In the genomic region with DNA sequence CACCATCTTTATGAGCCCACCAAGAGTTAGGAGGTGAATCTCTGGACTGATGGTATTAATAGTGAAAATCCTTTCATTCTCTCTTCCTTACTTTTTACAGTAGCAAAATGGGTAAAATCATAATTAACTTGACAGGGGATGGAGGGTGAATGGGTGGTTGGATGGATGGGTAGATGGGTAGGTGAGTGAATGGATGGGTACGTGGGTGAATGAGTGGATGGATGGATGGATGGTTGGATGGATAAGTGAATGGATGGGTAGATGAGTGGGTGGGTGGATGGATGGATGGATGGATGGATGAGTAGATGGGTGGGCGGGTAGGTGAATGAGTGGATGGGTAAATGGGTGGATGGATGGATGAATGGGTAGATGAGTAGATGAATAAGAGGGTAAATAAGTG, we compare ENCODE assay signal across 30 cellular contexts.
"Had no signal": no experiment of that assay in that cellular context is flagged by ENCODE, and none has a peak within 500 bp of the region (broad histone marks: within the 10 kb centered on the region; RNA-seq: fewer than 3 reads in every experiment).

No MANE protein-coding gene starts in this region.

- H3K27me3 ChIP-seq: adrenal gland, body of pancreas, colonic mucosa had no signal

- FAIRE-seq: endometrium, endothelial cell of umbilical vein had no signal

- H3K36me3 ChIP-seq: adrenal gland, colonic mucosa, gastroesophageal sphincter, heart right ventricle had no signal

- H3K4me1 ChIP-seq: adrenal gland, colonic mucosa, gastroesophageal sphincter had no signal

- H3K4me3 ChIP-seq: adrenal gland, body of pancreas, colonic mucosa, esophagus squamous epithelium, gastroesophageal sphincter, heart right ventricle had no signal

- H3K27ac ChIP-seq: adrenal gland, body of pancreas, colonic mucosa, epithelial cell of prostate, esophagus squamous epithelium, gastroesophageal sphincter, heart right ventricle had no signal

- ATAC-seq: activated CD4-positive, alpha-beta T cell treated with anti-CD3 and anti-CD28 coated beads for 36 hours; activated CD8-positive, alpha-beta memory T cell treated with anti-CD3 and anti-CD28 coated beads, Interleukin-2, amount 10 ng/mL, durations not matched to agents 7 days and 5 days; activated CD8-positive, alpha-beta T cell treated with anti-CD3 and anti-CD28 coated beads, Interleukin-2, amount 10 ng/mL, durations not matched to agents 7 days and 5 days; activated naive CD8-positive, alpha-beta T cell treated with anti-CD3 and anti-CD28 coated beads, Interleukin-2, amount 50 U/mL, for 24 hours; body of pancreas; gastroesophageal sphincter; heart right ventricle had no signal

- DNase-seq: activated CD4-positive, alpha-beta memory T cell treated with anti-CD3 and anti-CD28 coated beads for 36 hours; activated CD4-positive, alpha-beta T cell treated with anti-CD3 and anti-CD28 coated beads for 36 hours; activated CD4-positive, alpha-beta T cell treated with anti-CD3 and anti-CD28 coated beads, Interleukin-2, amount 10 ng/mL, durations not matched to agents 24 days and 14 days; activated CD4-positive, CD25-positive, alpha-beta regulatory T cell; activated CD4-positive, CD25-positive, alpha-beta regulatory T cell treated with anti-CD3 and anti-CD28 coated beads, Interleukin-2, amount 50 U/mL, for 72 hours; activated CD8-positive, alpha-beta memory T cell treated with anti-CD3 and anti-CD28 coated beads, Interleukin-2, amount 10 ng/mL, durations not matched to agents 7 days and 5 days; activated CD8-positive, alpha-beta memory T cell treated with anti-CD3 and anti-CD28 coated beads, Interleukin-2, amount 50 U/mL, for 4 hours; activated CD8-positive, alpha-beta T cell treated with anti-CD3 and anti-CD28 coated beads, Interleukin-2, amount 10 ng/mL, durations not matched to agents 7 days and 5 days; activated effector memory CD4-positive, alpha-beta T cell treated with anti-CD3 and anti-CD28 coated beads, Interleukin-2, amount 50 U/mL, for 16 hours; activated naive CD4-positive, alpha-beta T cell treated with anti-CD3 and anti-CD28 coated beads for 36 hours; activated naive CD8-positive, alpha-beta T cell treated with anti-CD3 and anti-CD28 coated beads for 36 hours; activated naive CD8-positive, alpha-beta T cell treated with anti-CD3 and anti-CD28 coated beads, Interleukin-2, amount 50 U/mL, for 24 hours; activated T-cell treated with anti-CD3 and anti-CD28 coated beads, Interleukin-2, amount 50 U/mL, for 1 hour; activated T-cell treated with anti-CD3 and anti-CD28 coated beads, Interleukin-2, amount 50 U/mL, for 48 hours; adrenal gland; amygdala; aorta; body of pancreas; central memory CD4-positive, alpha-beta T cell; cerebellar nuclear complex; colonic mucosa; effector CD8-positive, alpha-beta T cell; esophagus squamous epithelium; foreskin melanocyte; heart right ventricle; T-helper 2 cell had no signal

- H3K9me3 ChIP-seq: adrenal gland, colonic mucosa, esophagus squamous epithelium had no signal
